8 cellular contexts compared by ENCODE assay signal in the genomic region with DNA sequence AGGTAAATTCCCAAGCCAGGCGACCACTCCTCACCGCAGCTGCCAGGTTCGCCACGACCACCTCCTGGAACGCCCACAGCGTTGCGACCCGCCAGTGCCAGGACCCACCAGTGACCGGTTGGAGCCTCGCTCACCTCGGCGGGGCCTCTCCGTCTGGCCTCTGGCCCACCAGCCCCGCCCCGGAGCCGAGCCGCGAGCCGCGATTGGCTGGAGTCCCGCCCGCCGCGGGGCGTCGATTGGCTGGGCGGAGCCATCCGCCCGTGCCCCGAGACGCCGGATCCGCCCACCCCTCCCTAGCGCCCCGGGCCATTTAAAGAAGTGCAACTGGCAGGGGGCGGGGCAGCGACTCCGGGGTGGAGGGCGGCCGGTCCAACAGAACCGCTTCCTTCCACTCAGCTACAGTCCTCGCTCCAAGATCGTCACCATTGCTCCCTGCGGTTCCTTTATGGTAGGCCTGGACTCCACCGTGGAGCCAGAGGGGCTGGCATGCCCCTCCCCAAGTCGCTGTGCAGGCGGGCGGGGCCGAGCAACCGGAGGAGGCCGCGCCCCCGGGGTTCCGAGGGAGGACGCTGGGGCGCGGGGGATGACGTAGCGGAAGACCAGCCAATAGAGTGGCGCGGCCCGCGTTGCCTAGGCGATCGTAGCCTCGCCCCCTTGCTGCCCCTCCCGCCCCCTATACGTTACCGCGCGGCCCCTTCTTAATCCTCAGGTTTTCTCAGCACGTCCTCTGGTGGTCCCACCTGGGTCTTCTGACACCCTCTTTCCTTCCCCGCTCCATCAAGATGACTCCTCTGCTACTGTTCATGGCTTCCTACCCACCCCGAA. TPM values are rescaled to one million over a fixed set of nuclear protein-coding genes. Genes with fewer than 3 reads are reported as not detected.
DNase-seq lines count a peak whose midpoint lies in the region; ATAC-seq and TF ChIP-seq lines count a peak whose summit lies in the region.

Gene SERTAD3 (minus strand): TSS at position 155 of the 825 bp plus-strand sequence. CDS start 2,255 bp downstream, outside the sequence.

- peaks cover 39% of the 10 kb centered on the region for H3K36me3 Mint-ChIP-seq in HFFc6 (ENCODE audit: low read depth)
- H3K36me3 Mint-ChIP-seq in activated naive CD4-positive, alpha-beta T cell treated with anti-CD3 and anti-CD28 coated beads, Interleukin-2, amount 10 ng/mL, durations not matched to agents 7 days and 5 days, result peaks cover 18% of the 10 kb centered on the region

- peak within 1 kb of the TSS; percentile 94 for H3K27ac ChIP-seq in temporal lobe (ENCODE audit: low read depth, low read length)

- H3K27me3 Mint-ChIP-seq in HFFc6 (ENCODE audit: insufficient read depth), result peaks cover 3% of the 10 kb centered on the region; the same call in 1 of the 2 replicates
- H3K27me3 Mint-ChIP-seq in activated naive CD4-positive, alpha-beta T cell treated with anti-CD3 and anti-CD28 coated beads, Interleukin-2, amount 10 ng/mL, durations not matched to agents 7 days and 5 days, result peaks cover 4% of the 10 kb centered on the region

- CTCF ChIA-PET in activated naive CD4-positive, alpha-beta T cell treated with anti-CD3 and anti-CD28 coated beads, Interleukin-2, amount 10 ng/mL, durations not matched to agents 7 days and 5 days (lab: Charles Lee), result interaction anchor here (1.6 kb wide), 1 partner anchor 24 kb away, joined by 10 read pairs; no protein-coding TSS in a partner anchor

- peak; percentile 89 for DNase-seq in HFFc6
- peak; percentile 92 for DNase-seq in NB4 (ENCODE audit: low read depth)
- DNase-seq in SK-N-DZ (ENCODE audit: low spot score), result peak; percentile 94
- DNase-seq in activated naive CD4-positive, alpha-beta T cell treated with anti-CD3 and anti-CD28 coated beads, Interleukin-2, amount 10 ng/mL, durations not matched to agents 7 days and 5 days, result peak; percentile 97
- DNase-seq in germinal center (ENCODE audit: low spot score), result peak; percentile 98
- peak; percentile 90 for DNase-seq in omental fat pad (ENCODE audit: low spot score)

- H3K27ac Mint-ChIP-seq in HFFc6, result peak within 1 kb of the TSS; percentile 93
- H3K27ac Mint-ChIP-seq in activated naive CD4-positive, alpha-beta T cell treated with anti-CD3 and anti-CD28 coated beads, Interleukin-2, amount 10 ng/mL, durations not matched to agents 7 days and 5 days, result peak within 1 kb of the TSS; percentile 97

- TF ChIP-seq CTCF in HFFc6 (IDR thresholded peaks at IDR 0.05), result no peak; the same call in 1 of the 2 replicates
- TF ChIP-seq CTCF in NB4 (IDR thresholded peaks at IDR 0.05; ENCODE audit: low read depth, low read length), result peak; percentile 4
- no peak for TF ChIP-seq CTCF in omental fat pad (IDR thresholded peaks at IDR 0.05)

- H3K4me3 ChIP-seq in GM08714 (ENCODE audit: low read length), result peak within 1 kb of the TSS; percentile 84
- peak within 1 kb of the TSS; percentile 93 for H3K4me3 ChIP-seq in NB4 (ENCODE audit: low read depth, low read length)

- H3K9me3 Mint-ChIP-seq in HFFc6, result no peaks in the 10 kb centered on the region
- no peaks in the 10 kb centered on the region for H3K9me3 Mint-ChIP-seq in activated naive CD4-positive, alpha-beta T cell treated with anti-CD3 and anti-CD28 coated beads, Interleukin-2, amount 10 ng/mL, durations not matched to agents 7 days and 5 days

- ATAC-seq in omental fat pad (ENCODE audit: low FRiP score), result peak; percentile 86

- H3K4me1 Mint-ChIP-seq in HFFc6 (ENCODE audit: low read depth), result peaks cover 36% of the 10 kb centered on the region
- peaks cover 19% of the 10 kb centered on the region for H3K4me1 Mint-ChIP-seq in activated naive CD4-positive, alpha-beta T cell treated with anti-CD3 and anti-CD28 coated beads, Interleukin-2, amount 10 ng/mL, durations not matched to agents 7 days and 5 days

- TF ChIP-seq POLR2A in NB4 (IDR thresholded peaks at IDR 0.05; ENCODE audit: extremely low read depth, insufficient read length), result peak; percentile 67

- H3K4me3 Mint-ChIP-seq in HFFc6, result peak within 1 kb of the TSS; percentile 96
- peak within 1 kb of the TSS; percentile 97 for H3K4me3 Mint-ChIP-seq in activated naive CD4-positive, alpha-beta T cell treated with anti-CD3 and anti-CD28 coated beads, Interleukin-2, amount 10 ng/mL, durations not matched to agents 7 days and 5 days

RNA-seq across cellular contexts. Expression of gene SERTAD3, which starts in this region (rescaled TPM):
- 10 to 100 TPM; 35.9 to 47.0 (median 41.2) TPM for total RNA-seq in HFFc6 (2021; fragmentation: NEBNext Ultra II Directional; extraction: Animal tissue kit (Norgen Biotek cat#: 25700))
- polyA plus RNA-seq in SK-N-DZ (2014; cell fraction: cytosol; rRNA removed), result 8.1 and 11.7 TPM in 2 replicates
- 6.2 and 7.0 TPM in 2 replicates for polyA plus RNA-seq in SK-N-DZ (2014; cell fraction: nucleus; rRNA removed)
- total RNA-seq in omental fat pad (10 to 100 TPM; 18.5 to 37.3 (median 23.7) TPM), temporal lobe (3.4 TPM)

Comparison
In these comparisons a context has a peak if more than half of its experiments do, and no peak if none do; other contexts are left out.
1. Peak in every context shown above with its lines: DNase-seq, ATAC-seq, H3K4me3 ChIP-seq and H3K27ac ChIP-seq.